ENCODE assay signal across 1 cellular context in the genomic region with DNA sequence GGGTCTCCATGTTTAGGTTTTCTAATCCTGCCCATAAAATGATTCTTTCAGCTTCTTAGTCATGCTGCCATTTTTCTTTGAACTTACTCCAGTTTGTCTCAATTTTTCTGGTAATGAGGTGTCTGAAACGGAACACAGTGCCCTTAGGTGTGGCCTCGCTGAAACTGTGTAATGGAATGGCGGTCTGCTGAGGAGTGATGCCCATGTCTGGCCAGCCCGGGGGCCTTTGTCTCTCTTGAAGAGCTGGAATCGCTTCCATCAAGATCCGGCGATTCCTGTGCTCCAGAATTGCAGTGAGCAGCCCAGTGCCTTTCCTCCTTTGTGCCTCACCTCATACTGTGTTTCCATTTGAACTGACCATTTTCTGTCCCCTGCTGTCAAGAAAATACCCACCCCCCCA.
TF ChIP-seq lines count a peak whose summit lies in the region.

No MANE protein-coding gene starts in this region.

TF ChIP-seq in IMR-90, 13 proteins besides CTCF, POLR2A, EP300 and RAD21 (continued from another document):
- TF ChIP-seq MAFK (IDR thresholded peaks at IDR 0.05; ENCODE audit: low read depth, low read length) (no peak), RCOR1 (IDR thresholded peaks at IDR 0.05; ENCODE audit: insufficient replicate concordance, low read length) (no peak)
TF ChIP-seq in IMR-90: peak in this region for 0.
